1 cellular context compared by ENCODE assay signal in the genomic region with DNA sequence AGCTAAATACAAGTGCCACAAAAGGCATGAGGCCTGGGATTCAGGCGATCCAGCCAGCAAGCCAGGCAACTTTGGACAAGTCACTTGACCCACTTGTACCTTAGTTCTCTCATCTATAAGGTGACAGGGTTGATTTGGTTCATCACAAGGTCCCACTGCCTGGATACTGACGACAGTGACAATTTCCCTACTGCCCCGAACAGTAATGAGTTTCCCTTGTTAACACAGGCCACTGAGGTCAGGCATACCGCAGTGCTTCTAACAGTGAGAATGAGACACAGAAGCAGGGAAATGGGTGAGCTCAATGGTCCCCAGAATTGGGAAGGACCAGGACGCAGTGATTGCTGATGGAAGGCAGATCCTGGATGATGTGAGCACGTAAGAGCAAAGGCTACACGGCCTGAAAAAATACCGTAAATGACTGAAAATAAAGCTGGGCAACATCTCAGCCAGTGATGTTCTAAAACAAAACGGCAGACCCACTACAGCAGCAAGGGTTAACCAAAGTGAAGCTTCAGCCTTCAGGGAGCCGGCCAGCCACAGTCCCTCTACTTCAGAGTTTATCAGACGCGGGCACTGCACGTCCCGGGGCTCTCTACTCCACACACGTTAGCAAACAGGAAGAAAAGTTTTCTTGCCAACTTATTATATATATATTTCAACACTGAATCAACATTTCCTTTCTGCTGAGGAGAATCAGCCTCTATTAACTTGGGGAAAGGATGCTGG.
TF ChIP-seq lines count a peak whose summit lies in the region.

No MANE protein-coding gene starts in this region.

TF ChIP-seq in IMR-90, 13 proteins besides CTCF, POLR2A, EP300 and RAD21 (continued from another document):
- TF ChIP-seq, protein P1, sequence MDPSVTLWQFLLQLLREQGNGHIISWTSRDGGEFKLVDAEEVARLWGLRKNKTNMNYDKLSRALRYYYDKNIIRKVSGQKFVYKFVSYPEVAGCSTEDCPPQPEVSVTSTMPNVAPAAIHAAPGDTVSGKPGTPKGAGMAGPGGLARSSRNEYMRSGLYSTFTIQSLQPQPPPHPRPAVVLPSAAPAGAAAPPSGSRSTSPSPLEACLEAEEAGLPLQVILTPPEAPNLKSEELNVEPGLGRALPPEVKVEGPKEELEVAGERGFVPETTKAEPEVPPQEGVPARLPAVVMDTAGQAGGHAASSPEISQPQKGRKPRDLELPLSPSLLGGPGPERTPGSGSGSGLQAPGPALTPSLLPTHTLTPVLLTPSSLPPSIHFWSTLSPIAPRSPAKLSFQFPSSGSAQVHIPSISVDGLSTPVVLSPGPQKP (IDR thresholded peaks at IDR 0.05; ENCODE audit: borderline replicate concordance, low read depth, low read length), result no peak
- TF ChIP-seq SMC3 (IDR thresholded peaks at IDR 0.05; ENCODE audit: low read depth, low read length) (no peak), RCOR1 (IDR thresholded peaks at IDR 0.05; ENCODE audit: insufficient replicate concordance, low read length) (no peak), NFE2L2 (IDR thresholded peaks at IDR 0.05; ENCODE audit: low read depth, low read length) (no peak)
